8 cellular contexts compared by ENCODE assay signal in the genomic region with DNA sequence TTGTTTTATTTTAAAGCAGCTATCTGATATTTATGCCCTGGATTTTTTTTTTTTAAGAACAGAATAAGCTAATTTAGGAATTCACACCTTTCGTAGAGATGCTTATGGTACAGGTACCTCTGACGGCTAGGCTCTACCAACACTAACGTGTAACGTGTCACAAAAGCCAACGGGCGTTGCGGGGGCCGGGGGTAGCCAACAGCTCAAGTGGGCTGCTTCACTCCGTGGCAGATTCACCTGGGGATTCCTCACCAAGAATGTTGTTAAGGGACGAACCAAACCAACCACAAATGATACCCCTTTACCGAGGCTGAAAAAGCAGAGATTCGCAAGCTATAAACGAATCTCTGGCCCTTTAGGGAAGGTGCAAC. TPM values are rescaled to one million over a fixed set of nuclear protein-coding genes. Genes with fewer than 3 reads are reported as not detected.
A peak's percentile ranks its signal among the peaks of the same experiment; 100 is the strongest.
DNase-seq lines count a peak whose midpoint lies in the region; ATAC-seq and TF ChIP-seq lines count a peak whose summit lies in the region.

No MANE protein-coding gene starts in this region.

- no peak for ATAC-seq in gastrocnemius medialis
- no peak for ATAC-seq in GM19328 (IDR thresholded peaks at IDR 0.05; ENCODE audit: unreplicated experiment)
- no peak for ATAC-seq in GM19467 (IDR thresholded peaks at IDR 0.05; ENCODE audit: unreplicated experiment)

- TF ChIP-seq POLR2A in gastrocnemius medialis (IDR thresholded peaks at IDR 0.05): no peak

- H3K27me3 ChIP-seq in fibroblast of lung (ENCODE audit: control insufficient read depth, insufficient read depth, low read length): no peaks in the 10 kb centered on the region
- no peaks in the 10 kb centered on the region for H3K27me3 ChIP-seq in gastrocnemius medialis

- peak overlapping the region; percentile 83 for H3K4me3 Mint-ChIP-seq in activated CD4-positive, alpha-beta T cell treated with anti-CD3 and anti-CD28 coated beads, Interleukin-2, amount 10 ng/mL, durations not matched to agents 7 days and 5 days

- TF ChIP-seq CTCF in fibroblast of lung (conservative IDR thresholded peaks at IDR 0.05 in 1 of 2, IDR thresholded peaks at IDR 0.05 in 1 of 2; ENCODE audit: low read depth in 1 of 2, low read length in 2 of 2) (no peak), gastrocnemius medialis (IDR thresholded peaks at IDR 0.05 in 4 of 5, conservative IDR thresholded peaks at IDR 0.05 in 1 of 5) (no peak)

- peak; percentile 59 for DNase-seq in NCI-H82 (lab: John Stamatoyannopoulos, UW)
- no peak for DNase-seq in NCI-H82 treated with DMSO at 0.1 percent for 48 hours (lab: John Stamatoyannopoulos, UW; ENCODE audit: unreplicated experiment)
- DNase-seq in activated CD4-positive, alpha-beta T cell treated with anti-CD3 and anti-CD28 coated beads, Interleukin-2, amount 10 ng/mL, durations not matched to agents 7 days and 5 days: peak; percentile 7
- DNase-seq in fibroblast of lung (ENCODE audit: low read depth in 2 of 2): no peak
- no peak for DNase-seq in gastrocnemius medialis
- DNase-seq in HPDE6-E6E7 (ENCODE audit: extremely low spot score): no peak

- peak overlapping the region; percentile 93 for H3K27ac Mint-ChIP-seq in activated CD4-positive, alpha-beta T cell treated with anti-CD3 and anti-CD28 coated beads, Interleukin-2, amount 10 ng/mL, durations not matched to agents 7 days and 5 days

- H3K9me3 Mint-ChIP-seq in activated CD4-positive, alpha-beta T cell treated with anti-CD3 and anti-CD28 coated beads, Interleukin-2, amount 10 ng/mL, durations not matched to agents 7 days and 5 days: no peaks in the 10 kb centered on the region

- intact Hi-C loops in gastrocnemius medialis (cut with DNase I; ENCODE audit: low total_unique reads): loop anchor here (5.0 kb wide), 3 partner anchors 35 to 240 kb away; no protein-coding TSS in a partner anchor

- CTCF ChIA-PET in activated CD4-positive, alpha-beta T cell treated with anti-CD3 and anti-CD28 coated beads, Interleukin-2, amount 10 ng/mL, durations not matched to agents 7 days and 5 days (lab: Charles Lee): interaction anchor here (0.6 kb wide), 1 partner anchor 31 kb away, joined by 4 read pairs; no protein-coding TSS in a partner anchor

- peak overlapping the region; percentile 75 for H3K9ac ChIP-seq in fibroblast of lung (ENCODE audit: insufficient read depth, low read length)

- peaks cover 5% of the 10 kb centered on the region for H3K79me2 ChIP-seq in fibroblast of lung (ENCODE audit: control insufficient read depth, insufficient read depth, low read length)

- H3K27me3 Mint-ChIP-seq in activated CD4-positive, alpha-beta T cell treated with anti-CD3 and anti-CD28 coated beads, Interleukin-2, amount 10 ng/mL, durations not matched to agents 7 days and 5 days: no peaks in the 10 kb centered on the region

- H3K36me3 Mint-ChIP-seq in activated CD4-positive, alpha-beta T cell treated with anti-CD3 and anti-CD28 coated beads, Interleukin-2, amount 10 ng/mL, durations not matched to agents 7 days and 5 days (ENCODE audit: low read depth): peaks cover 10% of the 10 kb centered on the region

- H3K4me3 ChIP-seq in fibroblast of lung (replicated peaks in 1 of 4; ENCODE audit: control extremely low read depth in 1 of 4, insufficient read depth in 1 of 4, low read depth in 3 of 4, low read length in 4 of 4) (peak overlapping the region; percentile 67 to 86 (median 78)), gastrocnemius medialis (peak overlapping the region; percentile 92 to 97 (median 96))

- H3K36me3 ChIP-seq in fibroblast of lung (ENCODE audit: control insufficient read depth, insufficient read depth, low read length) (no peaks in the 10 kb centered on the region), gastrocnemius medialis (no peaks in the 10 kb centered on the region)

- peaks cover 37% of the 10 kb centered on the region for H3K4me1 Mint-ChIP-seq in activated CD4-positive, alpha-beta T cell treated with anti-CD3 and anti-CD28 coated beads, Interleukin-2, amount 10 ng/mL, durations not matched to agents 7 days and 5 days

- POLR2A ChIA-PET in activated CD4-positive, alpha-beta T cell treated with anti-CD3 and anti-CD28 coated beads, Interleukin-2, amount 10 ng/mL, durations not matched to agents 7 days and 5 days (lab: Charles Lee): no interaction called here

- H3K27ac ChIP-seq in fibroblast of lung (ENCODE audit: insufficient read depth, low read length) (peak overlapping the region; percentile 74), gastrocnemius medialis (peak overlapping the region; percentile 97 to 98 (median 97))

- H2AFZ ChIP-seq in fibroblast of lung (ENCODE audit: low read length): peak overlapping the region; percentile 28

- peaks cover 11% of the 10 kb centered on the region for H3K4me1 ChIP-seq in fibroblast of lung (ENCODE audit: control insufficient read depth, extremely low read depth, insufficient read depth, low read length)
- peaks cover 49 to 54% of the 10 kb centered on the region in 2 donors for H3K4me1 ChIP-seq in gastrocnemius medialis

- H3K9me3 ChIP-seq in fibroblast of lung (ENCODE audit: control insufficient read depth, insufficient read depth, low read depth, low read length): no peaks in the 10 kb centered on the region
- H3K9me3 ChIP-seq in gastrocnemius medialis: no peaks in the 10 kb centered on the region

- H4K20me1 ChIP-seq in fibroblast of lung (ENCODE audit: control insufficient read depth, extremely low read depth, insufficient read depth, low read length): peaks cover 2% of the 10 kb centered on the region

- in situ Hi-C loops in gastrocnemius medialis (cut with MboI; ENCODE audit: low sequenced_read_pairs in 4 of 4): no loop called here

- peak overlapping the region; percentile 96 for H3K4me2 ChIP-seq in fibroblast of lung (ENCODE audit: extremely low read depth, insufficient read depth, low read length)

RNA-seq across cellular contexts. Expression of gene TMCC1, which starts 1.0 kb away (rescaled TPM):
- total RNA-seq in activated CD4-positive, alpha-beta T cell treated with anti-CD3 and anti-CD28 coated beads, Interleukin-2, amount 10 ng/mL, durations not matched to agents 7 days and 5 days: 10 to 100 TPM; 14.9 to 18.7 TPM
- total RNA-seq in fibroblast of lung: 14.6 and 16.8 TPM in 2 replicates
- polyA plus RNA-seq in fibroblast of lung: 12.7 and 16.2 TPM in 2 replicates
- polyA plus RNA-seq in fibroblast of lung (2012): 7.1 and 12.2 TPM in 2 replicates
- polyA minus RNA-seq in fibroblast of lung (ENCODE audit: low replicate concordance): 7.0 and 16.1 TPM in 2 replicates
- 10 to 100 TPM; 18.8 to 24.7 (median 20.2) TPM for total RNA-seq in gastrocnemius medialis

Comparison
In these comparisons a context has a peak if more than half of its experiments do, and no peak if none do; other contexts are left out.
1. DNase-seq: peak in NCI-H82 (single experiment) and activated CD4-positive, alpha-beta T cell treated with anti-CD3 and anti-CD28 coated beads, Interleukin-2, amount 10 ng/mL, durations not matched to agents 7 days and 5 days (single experiment); none in NCI-H82 treated with DMSO at 0.1 percent for 48 hours (single experiment), fibroblast of lung (0 of 2), gastrocnemius medialis (0 of 2) and HPDE6-E6E7 (single experiment).